Comparison of ENCODE assay signal across 8 cellular contexts in the genomic region with DNA sequence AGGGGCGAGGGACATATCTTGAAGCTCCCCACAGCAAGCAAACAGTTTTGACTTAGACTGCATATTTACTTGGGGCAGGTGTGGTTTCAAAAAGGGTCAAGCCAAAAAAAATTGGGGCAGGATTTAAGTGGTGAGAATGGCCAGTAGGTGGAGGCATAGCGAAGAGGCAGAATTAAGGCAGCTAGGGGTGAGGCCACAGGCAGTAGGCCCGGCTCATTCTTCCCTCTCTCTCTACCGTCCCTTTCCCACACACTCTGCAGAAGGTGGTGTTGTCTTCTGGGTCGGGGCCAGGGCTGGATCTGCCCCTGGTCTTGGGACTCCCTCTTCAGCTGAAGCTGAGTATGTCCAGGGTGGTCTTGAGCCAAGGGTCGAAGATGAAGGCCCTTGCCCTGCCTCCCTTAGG. TPM values are rescaled to one million over a fixed set of nuclear protein-coding genes. Genes with fewer than 3 reads are reported as not detected.
DNase-seq lines count a peak whose midpoint lies in the region; ATAC-seq and TF ChIP-seq lines count a peak whose summit lies in the region.

No MANE protein-coding gene starts in this region.

- POLR2A ChIA-PET in activated naive CD8-positive, alpha-beta T cell treated with anti-CD3 and anti-CD28 coated beads, Interleukin-2, amount 10 ng/mL, durations not matched to agents 7 days and 5 days (lab: Charles Lee), result interaction anchor here (0.8 to 1.3 kb wide), 2 partner anchors 41 to 54 kb away, joined by 5 to 26 read pairs; a partner anchor contains a TSS
- POLR2A ChIA-PET in activated CD8-positive, alpha-beta T cell treated with anti-CD3 and anti-CD28 coated beads, Interleukin-2, amount 10 ng/mL, durations not matched to agents 7 days and 5 days (lab: Charles Lee), result interaction anchor here (1.0 to 9.6 kb wide), 2 partner anchors 10 to 55 kb away, joined by 3 to 101 read pairs; a partner anchor contains a TSS

- CTCF ChIA-PET in activated CD8-positive, alpha-beta T cell treated with anti-CD3 and anti-CD28 coated beads, Interleukin-2, amount 10 ng/mL, durations not matched to agents 7 days and 5 days (lab: Charles Lee), result interaction anchor here (0.6 to 7.5 kb wide), 14 partner anchors 9 to 81 kb away, joined by 3 to 129 read pairs (median 3); a partner anchor contains a TSS

- H3K27ac ChIP-seq in vagina, result no peak overlapping the region

- peak in 1 of 3 experiments; percentile 34 for TF ChIP-seq CTCF in vagina (IDR thresholded peaks at IDR 0.05)

- no peaks in the 10 kb centered on the region for H3K27me3 Mint-ChIP-seq in activated naive CD8-positive, alpha-beta T cell treated with anti-CD3 and anti-CD28 coated beads, Interleukin-2, amount 10 ng/mL, durations not matched to agents 7 days and 5 days
- no peaks in the 10 kb centered on the region for H3K27me3 Mint-ChIP-seq in activated naive CD8-positive, alpha-beta T cell treated with anti-CD3 and anti-CD28 coated beads for 36 hours
- H3K27me3 Mint-ChIP-seq in activated CD8-positive, alpha-beta T cell treated with anti-CD3 and anti-CD28 coated beads, Interleukin-2, amount 10 ng/mL, durations not matched to agents 7 days and 5 days (ENCODE audit: low read depth), result no peaks in the 10 kb centered on the region

- no peaks in the 10 kb centered on the region for H3K36me3 ChIP-seq in vagina

- no peak for DNase-seq in activated naive CD8-positive, alpha-beta T cell treated with anti-CD3 and anti-CD28 coated beads, Interleukin-2, amount 10 ng/mL, durations not matched to agents 7 days and 5 days
- no peak for DNase-seq in activated naive CD8-positive, alpha-beta T cell treated with anti-CD3 and anti-CD28 coated beads for 36 hours
- DNase-seq in NCI-H146 (lab: John Stamatoyannopoulos, UW), result peak; percentile 32
- DNase-seq in activated CD8-positive, alpha-beta T cell treated with anti-CD3 and anti-CD28 coated beads, Interleukin-2, amount 10 ng/mL, durations not matched to agents 7 days and 5 days, result peak; percentile 62
- DNase-seq in iPS-NIHi11 (ENCODE audit: low spot score), result peak; percentile 83
- DNase-seq in vagina (ENCODE audit: extremely low spot score in 2 of 2), result no peak
- no peak for DNase-seq in NCI-H128 (lab: John Stamatoyannopoulos, UW; ENCODE audit: unreplicated experiment)

- H3K4me1 Mint-ChIP-seq in activated naive CD8-positive, alpha-beta T cell treated with anti-CD3 and anti-CD28 coated beads, Interleukin-2, amount 10 ng/mL, durations not matched to agents 7 days and 5 days, result peaks cover 4% of the 10 kb centered on the region
- peaks cover 2% of the 10 kb centered on the region for H3K4me1 Mint-ChIP-seq in activated naive CD8-positive, alpha-beta T cell treated with anti-CD3 and anti-CD28 coated beads for 36 hours
- peaks cover 4% of the 10 kb centered on the region for H3K4me1 Mint-ChIP-seq in activated CD8-positive, alpha-beta T cell treated with anti-CD3 and anti-CD28 coated beads, Interleukin-2, amount 10 ng/mL, durations not matched to agents 7 days and 5 days (ENCODE audit: low read depth)

- H3K4me1 ChIP-seq in vagina, result no peaks in the 10 kb centered on the region

- H3K9me3 ChIP-seq in vagina, result no peaks in the 10 kb centered on the region

- intact Hi-C loops in vagina (cut with DNase I), result no loop called here

- H3K27me3 ChIP-seq in vagina, result no peaks in the 10 kb centered on the region

- no peak overlapping the region for H3K4me3 ChIP-seq in vagina

- H3K4me3 Mint-ChIP-seq in activated naive CD8-positive, alpha-beta T cell treated with anti-CD3 and anti-CD28 coated beads, Interleukin-2, amount 10 ng/mL, durations not matched to agents 7 days and 5 days, result no peak overlapping the region
- no peak overlapping the region for H3K4me3 Mint-ChIP-seq in activated naive CD8-positive, alpha-beta T cell treated with anti-CD3 and anti-CD28 coated beads for 36 hours
- no peak overlapping the region for H3K4me3 Mint-ChIP-seq in activated CD8-positive, alpha-beta T cell treated with anti-CD3 and anti-CD28 coated beads, Interleukin-2, amount 10 ng/mL, durations not matched to agents 7 days and 5 days

- no peak overlapping the region for H3K27ac Mint-ChIP-seq in activated naive CD8-positive, alpha-beta T cell treated with anti-CD3 and anti-CD28 coated beads, Interleukin-2, amount 10 ng/mL, durations not matched to agents 7 days and 5 days
- H3K27ac Mint-ChIP-seq in activated naive CD8-positive, alpha-beta T cell treated with anti-CD3 and anti-CD28 coated beads for 36 hours, result no peak overlapping the region
- H3K27ac Mint-ChIP-seq in activated CD8-positive, alpha-beta T cell treated with anti-CD3 and anti-CD28 coated beads, Interleukin-2, amount 10 ng/mL, durations not matched to agents 7 days and 5 days, result no peak overlapping the region

- no peaks in the 10 kb centered on the region for H3K36me3 Mint-ChIP-seq in activated naive CD8-positive, alpha-beta T cell treated with anti-CD3 and anti-CD28 coated beads, Interleukin-2, amount 10 ng/mL, durations not matched to agents 7 days and 5 days
- no peaks in the 10 kb centered on the region for H3K36me3 Mint-ChIP-seq in activated naive CD8-positive, alpha-beta T cell treated with anti-CD3 and anti-CD28 coated beads for 36 hours
- H3K36me3 Mint-ChIP-seq in activated CD8-positive, alpha-beta T cell treated with anti-CD3 and anti-CD28 coated beads, Interleukin-2, amount 10 ng/mL, durations not matched to agents 7 days and 5 days (ENCODE audit: low read depth), result no peaks in the 10 kb centered on the region

- no peak for TF ChIP-seq POLR2A in vagina (IDR thresholded peaks at IDR 0.05)

- peak; percentile 28 for ATAC-seq in activated naive CD8-positive, alpha-beta T cell treated with anti-CD3 and anti-CD28 coated beads, Interleukin-2, amount 10 ng/mL, durations not matched to agents 7 days and 5 days (ENCODE audit: low read depth)
- no peak for ATAC-seq in activated CD8-positive, alpha-beta T cell treated with anti-CD3 and anti-CD28 coated beads, Interleukin-2, amount 10 ng/mL, durations not matched to agents 7 days and 5 days
- ATAC-seq in activated CD4-positive, CD25-positive, alpha-beta regulatory T cell treated with anti-CD3 and anti-CD28 coated beads, Interleukin-2, amount 50 U/mL, for 24 hours, result no peak

- no peaks in the 10 kb centered on the region for H3K9me3 Mint-ChIP-seq in activated naive CD8-positive, alpha-beta T cell treated with anti-CD3 and anti-CD28 coated beads, Interleukin-2, amount 10 ng/mL, durations not matched to agents 7 days and 5 days
- H3K9me3 Mint-ChIP-seq in activated naive CD8-positive, alpha-beta T cell treated with anti-CD3 and anti-CD28 coated beads for 36 hours, result no peaks in the 10 kb centered on the region
- no peaks in the 10 kb centered on the region for H3K9me3 Mint-ChIP-seq in activated CD8-positive, alpha-beta T cell treated with anti-CD3 and anti-CD28 coated beads, Interleukin-2, amount 10 ng/mL, durations not matched to agents 7 days and 5 days (ENCODE audit: insufficient read depth)

RNA-seq across cellular contexts. Expression of a gene that starts 2.6 kb away (rescaled TPM):
- not detected for total RNA-seq in activated naive CD8-positive, alpha-beta T cell treated with anti-CD3 and anti-CD28 coated beads, Interleukin-2, amount 10 ng/mL, durations not matched to agents 7 days and 5 days
- total RNA-seq in activated naive CD8-positive, alpha-beta T cell treated with anti-CD3 and anti-CD28 coated beads for 36 hours, result not detected
- total RNA-seq in activated CD8-positive, alpha-beta T cell treated with anti-CD3 and anti-CD28 coated beads, Interleukin-2, amount 10 ng/mL, durations not matched to agents 7 days and 5 days, result not detected
- not detected for total RNA-seq in vagina

RNA-seq across cellular contexts. Expression of a gene that starts 4.9 kb away (rescaled TPM):
- 10 to 100 TPM; 40.0 to 41.2 TPM for total RNA-seq in activated naive CD8-positive, alpha-beta T cell treated with anti-CD3 and anti-CD28 coated beads, Interleukin-2, amount 10 ng/mL, durations not matched to agents 7 days and 5 days
- 10 to 100 TPM; 15.4 to 15.5 TPM for total RNA-seq in activated naive CD8-positive, alpha-beta T cell treated with anti-CD3 and anti-CD28 coated beads for 36 hours
- 10 to 100 TPM; 18.2 to 21.4 TPM for total RNA-seq in activated CD8-positive, alpha-beta T cell treated with anti-CD3 and anti-CD28 coated beads, Interleukin-2, amount 10 ng/mL, durations not matched to agents 7 days and 5 days
- 69.7 TPM for total RNA-seq in vagina

RNA-seq across cellular contexts. Expression of a gene that starts 17.8 kb away (rescaled TPM):
- 10 to 100 TPM; 37.7 to 38.2 TPM for total RNA-seq in activated naive CD8-positive, alpha-beta T cell treated with anti-CD3 and anti-CD28 coated beads, Interleukin-2, amount 10 ng/mL, durations not matched to agents 7 days and 5 days
- 10 to 100 TPM; 35.5 to 37.0 TPM for total RNA-seq in activated naive CD8-positive, alpha-beta T cell treated with anti-CD3 and anti-CD28 coated beads for 36 hours
- 10 to 100 TPM; 27.6 to 31.8 TPM for total RNA-seq in activated CD8-positive, alpha-beta T cell treated with anti-CD3 and anti-CD28 coated beads, Interleukin-2, amount 10 ng/mL, durations not matched to agents 7 days and 5 days
- total RNA-seq in vagina, result 36.1 TPM

RNA-seq across cellular contexts. Expression of a gene that starts 18.2 kb away (rescaled TPM):
- under 1 TPM; 0.14 to 0.42 TPM for total RNA-seq in activated naive CD8-positive, alpha-beta T cell treated with anti-CD3 and anti-CD28 coated beads, Interleukin-2, amount 10 ng/mL, durations not matched to agents 7 days and 5 days
- under 1 TPM in 1 of 2 experiments, not detected in 1; 0.10 TPM for total RNA-seq in activated naive CD8-positive, alpha-beta T cell treated with anti-CD3 and anti-CD28 coated beads for 36 hours
- total RNA-seq in activated CD8-positive, alpha-beta T cell treated with anti-CD3 and anti-CD28 coated beads, Interleukin-2, amount 10 ng/mL, durations not matched to agents 7 days and 5 days, result not detected
- 2.7 TPM for total RNA-seq in vagina

RNA-seq across cellular contexts. Expression of a gene that starts 42.6 kb away (rescaled TPM):
- under 1 TPM; 0.30 to 0.57 TPM for total RNA-seq in activated naive CD8-positive, alpha-beta T cell treated with anti-CD3 and anti-CD28 coated beads, Interleukin-2, amount 10 ng/mL, durations not matched to agents 7 days and 5 days
- under 1 TPM; 0.28 to 0.35 TPM for total RNA-seq in activated naive CD8-positive, alpha-beta T cell treated with anti-CD3 and anti-CD28 coated beads for 36 hours
- total RNA-seq in activated CD8-positive, alpha-beta T cell treated with anti-CD3 and anti-CD28 coated beads, Interleukin-2, amount 10 ng/mL, durations not matched to agents 7 days and 5 days, result under 1 TPM; 0.29 to 0.34 TPM
- 44.4 TPM for total RNA-seq in vagina

Comparison
In these comparisons a context has a peak if more than half of its experiments do, and no peak if none do; other contexts are left out.
1. DNase-seq: peak in NCI-H146 (single experiment), activated CD8-positive, alpha-beta T cell treated with anti-CD3 and anti-CD28 coated beads, Interleukin-2, amount 10 ng/mL, durations not matched to agents 7 days and 5 days (single experiment) and iPS-NIHi11 (single experiment); none in activated naive CD8-positive, alpha-beta T cell treated with anti-CD3 and anti-CD28 coated beads, Interleukin-2, amount 10 ng/mL, durations not matched to agents 7 days and 5 days (single experiment), activated naive CD8-positive, alpha-beta T cell treated with anti-CD3 and anti-CD28 coated beads for 36 hours (single experiment), vagina (0 of 2) and NCI-H128 (single experiment).